In genomic region chr5:158957196-158957595, GRCh38 we compare ENCODE assay signal across 16 cellular contexts.
DNase-seq lines count a peak whose midpoint lies in the region; ATAC-seq and TF ChIP-seq lines count a peak whose summit lies in the region.
"Had no signal": no experiment of that assay in that cellular context is flagged by ENCODE, and none has a peak within 500 bp of the region (broad histone marks: within the 10 kb centered on the region; RNA-seq: fewer than 3 reads in every experiment).

No MANE protein-coding gene starts in this region.

- H3K27ac Mint-ChIP-seq in endodermal cell, result no peak overlapping the region

- no peak overlapping the region for H2AFZ ChIP-seq in OCI-LY1 (ENCODE audit: low read length)

- no peaks in the 10 kb centered on the region for H4K20me1 ChIP-seq in DOHH2 (ENCODE audit: control insufficient read depth, insufficient read depth, low read depth, low read length)
- H4K20me1 ChIP-seq in OCI-LY1 (ENCODE audit: insufficient read depth, low read length), result no peaks in the 10 kb centered on the region

- H3K9me2 ChIP-seq in DOHH2 (replicated peaks; ENCODE audit: control insufficient read depth, low read length) (no peaks in the 10 kb centered on the region), OCI-LY1 (ENCODE audit: low read depth, low read length) (no peaks in the 10 kb centered on the region)

- DNase-seq in endodermal cell, result peak; percentile 0
- DNase-seq in spleen, result no peak
- DNase-seq in NCI-H1436 (lab: John Stamatoyannopoulos, UW), result no peak
- DNase-seq in SIG-M5 (lab: John Stamatoyannopoulos, UW), result no peak
- DNase-seq in anterior cingulate cortex (lab: John Stamatoyannopoulos, UW), result no peak
- DNase-seq: DMS53, GOT3, NCI-H146, NCI-H2081 treated with DMSO at 0.1 percent for 48 hours, OCI-M1 had no signal

- H3K9ac ChIP-seq in OCI-LY1 (ENCODE audit: low read length) (peak overlapping the region; percentile 55; the same call in 1 of the 2 replicates), endodermal cell (ENCODE audit: extremely low read depth, low read length, poor library complexity, severe bottlenecking) (no peak overlapping the region)

- H3K9me3 ChIP-seq in DOHH2 (ENCODE audit: control insufficient read depth, insufficient read depth, low read length), result no peaks in the 10 kb centered on the region
- H3K9me3 ChIP-seq in OCI-LY1 (ENCODE audit: low read length), result no peaks in the 10 kb centered on the region
- no peaks in the 10 kb centered on the region for H3K9me3 ChIP-seq in endodermal cell (ENCODE audit: control insufficient read depth, low read length)
- H3K9me3 ChIP-seq in spleen, result peaks cover 0 to 8% (median 0%) of the 10 kb centered on the region in 8 donors
- H3K9me3 ChIP-seq: SJSA1 had no signal

- no peak for ATAC-seq in HG03342 (IDR thresholded peaks at IDR 0.05; ENCODE audit: unreplicated experiment)
- ATAC-seq: HepG2 had no signal

- peaks cover 16% of the 10 kb centered on the region for H3K36me3 ChIP-seq in DOHH2 (ENCODE audit: control insufficient read depth, low read length)
- H3K36me3 ChIP-seq in OCI-LY1 (ENCODE audit: insufficient read depth, low read length), result peaks cover 8% of the 10 kb centered on the region; the same call in 1 of the 2 replicates
- H3K36me3 ChIP-seq in endodermal cell (ENCODE audit: control insufficient read depth, insufficient read depth, low read length), result no peaks in the 10 kb centered on the region
- H3K36me3 ChIP-seq in spleen, result no peaks in the 10 kb centered on the region
- H3K36me3 ChIP-seq: SJSA1 had no signal

- H3F3A ChIP-seq in DOHH2 (ENCODE audit: control insufficient read depth, insufficient read depth) (peaks cover 66% of the 10 kb centered on the region), OCI-LY1 (ENCODE audit: insufficient read depth, low read length) (no peaks in the 10 kb centered on the region)

- peaks cover 16% of the 10 kb centered on the region for H3K27me3 Mint-ChIP-seq in endodermal cell (ENCODE audit: insufficient read depth)

- no peak overlapping the region for H3K4me3 Mint-ChIP-seq in endodermal cell

- intact Hi-C loops in spleen (cut with DNase I; ENCODE audit: low total_unique reads), result no loop called here

- no peaks in the 10 kb centered on the region for H3K9me3 Mint-ChIP-seq in endodermal cell

- H3K4me1 ChIP-seq in DOHH2 (ENCODE audit: control insufficient read depth, low read length) (peaks cover 97% of the 10 kb centered on the region), OCI-LY1 (ENCODE audit: insufficient read depth, low read length, severe bottlenecking) (peaks cover 92% of the 10 kb centered on the region), endodermal cell (ENCODE audit: control insufficient read depth, insufficient read depth, low read length) (no peaks in the 10 kb centered on the region), spleen (peaks cover 26 to 62% (median 41%) of the 10 kb centered on the region in 6 donors)

- 100% methylated on average over 1 of the region's 1 CpG for WGBS in endodermal cell (ENCODE audit: insufficient coverage in 1 of 2, insufficient read length in 1 of 2), 2 experiments
- WGBS in spleen, 5 donors, result 56 to 72% (median 62%) methylated on average over 1 of the region's 1 CpG

- peaks cover 24% of the 10 kb centered on the region for H3K4me1 Mint-ChIP-seq in endodermal cell

- TF ChIP-seq POLR2A in spleen (IDR thresholded peaks at IDR 0.05), result no peak

- H3K4me2 ChIP-seq in DOHH2 (ENCODE audit: low read length), result peak overlapping the region; percentile 90
- H3K4me2 ChIP-seq in OCI-LY1 (ENCODE audit: low read length), result peak overlapping the region; percentile 66

- H3K27ac ChIP-seq in DOHH2 (ENCODE audit: low read depth, low read length), result peak overlapping the region; percentile 98
- H3K27ac ChIP-seq in OCI-LY1 (ENCODE audit: low read depth, low read length, poor library complexity, severe bottlenecking), result peak overlapping the region; percentile 98
- H3K27ac ChIP-seq in endodermal cell (ENCODE audit: low read depth, low read length), result no peak overlapping the region
- peak overlapping the region in 7 of 8 donors; percentile 71 to 85 (median 79) for H3K27ac ChIP-seq in spleen
- H3K27ac ChIP-seq: RWPE1, SJSA1 had no signal

- H3K36me3 Mint-ChIP-seq in endodermal cell (ENCODE audit: low read depth), result no peaks in the 10 kb centered on the region

- TF ChIP-seq CTCF in DOHH2 (IDR thresholded peaks at IDR 0.05; ENCODE audit: low read depth, low read length, poor library complexity, severe bottlenecking) (no peak), OCI-LY1 (IDR thresholded peaks at IDR 0.05; ENCODE audit: low read length) (no peak), endodermal cell (conservative IDR thresholded peaks at IDR 0.05) (no peak), spleen (IDR thresholded peaks at IDR 0.05 in 8 of 11, conservative IDR thresholded peaks at IDR 0.05 in 3 of 11) (no peak)

- H3K27me3 ChIP-seq in DOHH2 (ENCODE audit: control insufficient read depth, low read length), result no peaks in the 10 kb centered on the region
- H3K27me3 ChIP-seq in OCI-LY1 (ENCODE audit: insufficient read depth, low read length), result no peaks in the 10 kb centered on the region
- H3K27me3 ChIP-seq in endodermal cell (ENCODE audit: control insufficient read depth, insufficient read depth, low read length, poor library complexity, severe bottlenecking), result no peaks in the 10 kb centered on the region
- no peaks in the 10 kb centered on the region for H3K27me3 ChIP-seq in spleen (replicated peaks in 1 of 7)
- H3K27me3 ChIP-seq: SJSA1 had no signal

- peaks cover 58% of the 10 kb centered on the region for H3K79me2 ChIP-seq in DOHH2 (ENCODE audit: control insufficient read depth, low read length)
- H3K79me2 ChIP-seq in OCI-LY1 (ENCODE audit: insufficient read depth, low read length), result peaks cover 30% of the 10 kb centered on the region

- peak overlapping the region; percentile 68 for H3K4me3 ChIP-seq in DOHH2 (ENCODE audit: low read length)
- no peak overlapping the region for H3K4me3 ChIP-seq in OCI-LY1 (ENCODE audit: low read depth, low read length, poor library complexity, severe bottlenecking)
- H3K4me3 ChIP-seq in endodermal cell (ENCODE audit: low read length), result no peak overlapping the region
- no peak overlapping the region for H3K4me3 ChIP-seq in spleen
- H3K4me3 ChIP-seq: SJSA1 had no signal
